ENCODE assay signal across 7 cellular contexts in genomic region chr4:155667538-155668511, GRCh38. TPM values are rescaled to one million over a fixed set of nuclear protein-coding genes. Genes with fewer than 3 reads are reported as not detected.
DNase-seq lines count a peak whose midpoint lies in the region; ATAC-seq, FAIRE-seq and TF ChIP-seq lines count a peak whose summit lies in the region.

No MANE protein-coding gene starts in this region.

- peak overlapping the region; percentile 96 for H3K4me3 Mint-ChIP-seq in neural progenitor cell

- no peaks in the 10 kb centered on the region for H3K36me3 ChIP-seq in gastroesophageal sphincter
- no peaks in the 10 kb centered on the region for H3K36me3 ChIP-seq in neural progenitor cell

- peaks cover 10% of the 10 kb centered on the region for H3K4me1 Mint-ChIP-seq in neural progenitor cell

- H3K27me3 ChIP-seq in gastroesophageal sphincter (no peaks in the 10 kb centered on the region), neural progenitor cell (peaks cover 98% of the 10 kb centered on the region)

- peaks cover 0 to 49% (median 0%) of the 10 kb centered on the region in 3 donors for H3K4me1 ChIP-seq in gastroesophageal sphincter
- H3K4me1 ChIP-seq in neural progenitor cell = peaks cover 5% of the 10 kb centered on the region

- TF ChIP-seq EP300 in gastroesophageal sphincter (IDR thresholded peaks at IDR 0.05) = no peak

- in situ Hi-C loops in KBM-7 (cut with MboI; ENCODE audit: low pct_unique_long_range_greater_than_20kb, low sequenced_read_pairs) = no loop called here

- H3K9me3 Mint-ChIP-seq in neural progenitor cell = no peaks in the 10 kb centered on the region

- TF ChIP-seq POLR2A in GM12892 (IDR thresholded peaks at IDR 0.05; ENCODE audit: low read depth, low read length) (no peak), gastroesophageal sphincter (IDR thresholded peaks at IDR 0.05) (peak in 1 of 2 donors; percentile 59)

- no peaks in the 10 kb centered on the region for H3K36me3 Mint-ChIP-seq in neural progenitor cell

- peak overlapping the region; percentile 100 for H2AFZ ChIP-seq in neural progenitor cell (replicated peaks)

- peak; percentile 40 for ATAC-seq in GM21619 (IDR thresholded peaks at IDR 0.05; ENCODE audit: unreplicated experiment)
- peak; percentile 78 for ATAC-seq in gastroesophageal sphincter

- TF ChIP-seq CTCF in gastroesophageal sphincter (IDR thresholded peaks at IDR 0.05) (no peak), neural progenitor cell (IDR thresholded peaks at IDR 0.05) (no peak)

- H4K20me1 ChIP-seq in neural progenitor cell (ENCODE audit: low read depth) = no peaks in the 10 kb centered on the region

- H3K27ac ChIP-seq in gastroesophageal sphincter = peak overlapping the region; percentile 64 to 91 (median 88)
- no peak overlapping the region for H3K27ac ChIP-seq in neural progenitor cell

- WGBS in gastroesophageal sphincter (ENCODE audit: low coverage in 1 of 2), 2 donors = 0 to 3% methylated on average over 4 to 12 of the region's 72 CpGs

- H3K4me2 ChIP-seq in neural progenitor cell = peak overlapping the region; percentile 99

- no peaks in the 10 kb centered on the region for H3K79me2 ChIP-seq in neural progenitor cell (ENCODE audit: low read depth)

- H3K4me3 ChIP-seq in gastroesophageal sphincter (peak overlapping the region; percentile 48 to 70), neural progenitor cell (peak overlapping the region; percentile 72)

- H3K27ac Mint-ChIP-seq in neural progenitor cell = no peak overlapping the region

- DNase-seq in GM12892 (ENCODE audit: insufficient read length) (peak; percentile 5), KBM-7 (peak; percentile 87), neural progenitor cell (ENCODE audit: low spot score) (peak; percentile 70)
- DNase-seq in activated CD8-positive, alpha-beta memory T cell treated with anti-CD3 and anti-CD28 coated beads, Interleukin-2, amount 50 U/mL, for 48 hours = peak; percentile 58
- no peak for DNase-seq in activated effector memory CD4-positive, alpha-beta T cell treated with anti-CD3 and anti-CD28 coated beads, Interleukin-2, amount 50 U/mL, for 16 hours

- no peaks in the 10 kb centered on the region for H3K27me3 Mint-ChIP-seq in neural progenitor cell (ENCODE audit: insufficient read depth, low read depth)

- no peaks in the 10 kb centered on the region for H3K9me3 ChIP-seq in gastroesophageal sphincter
- no peaks in the 10 kb centered on the region for H3K9me3 ChIP-seq in neural progenitor cell (ENCODE audit: low read depth)

- H3K9ac ChIP-seq in neural progenitor cell = no peak overlapping the region

- H3F3A ChIP-seq in neural progenitor cell (ENCODE audit: low read depth) = peaks cover 12% of the 10 kb centered on the region

- FAIRE-seq in GM12892 (lab: Jason Lieb, UNC) = no peak

RNA-seq across cellular contexts. Expression of gene GUCY1A1, which starts 1.2 kb away (rescaled TPM):
- polyA plus RNA-seq in GM12892 (2012; ENCODE audit: missing spikeins) = 0.19 TPM
- total RNA-seq in gastroesophageal sphincter = 100 to 1,000 TPM in 2 of 4 donors, 10 to 100 TPM in 2; 69.4 to 196 (median 144) TPM
- 1.5 and 2.5 TPM in 2 replicates for total RNA-seq in neural progenitor cell (ENCODE audit: low replicate concordance)

Comparison
In these comparisons a context has a peak if more than half of its experiments do, and no peak if none do; other contexts are left out.
1. RNA of gene GUCY1A1, which starts 1.2 kb away (total RNA-seq): 69.4 to 196 TPM in gastroesophageal sphincter; 1.5 to 2.5 TPM in neural progenitor cell; every median in the first group is over 10 times any median in the second.